Comparison of ENCODE assay signal across 12 cellular contexts in the genomic region with DNA sequence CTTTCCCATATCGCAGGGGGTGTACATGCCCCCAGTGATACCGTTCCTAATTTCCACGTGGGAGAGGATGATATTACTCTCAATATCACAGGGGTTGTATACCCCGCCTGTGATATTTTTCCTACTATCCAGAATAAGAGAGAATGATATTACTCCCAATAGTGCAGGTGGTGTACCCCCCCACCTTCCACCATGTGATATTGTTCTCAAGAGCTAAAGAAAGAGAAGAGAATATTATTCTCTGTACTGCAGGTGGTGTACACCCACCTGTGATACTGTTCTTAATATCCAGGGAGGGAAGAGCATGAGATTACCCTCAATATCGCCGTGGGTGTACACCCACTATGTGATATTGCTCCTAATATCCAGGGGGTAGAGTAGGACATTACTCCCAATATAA. TPM values are rescaled to one million over a fixed set of nuclear protein-coding genes. Genes with fewer than 3 reads are reported as not detected.
"Had no signal": no experiment of that assay in that cellular context is flagged by ENCODE, and none has a peak within 500 bp of the region (broad histone marks: within the 10 kb centered on the region; RNA-seq: fewer than 3 reads in every experiment).

No MANE protein-coding gene starts in this region.

RNA-seq across cellular contexts. Expression of a gene that starts 17.8 kb away (rescaled TPM):
- total RNA-seq: activated CD4-positive, alpha-beta memory T cell treated with anti-CD3 and anti-CD28 coated beads for 36 hours; activated CD8-positive, alpha-beta memory T cell treated with anti-CD3 and anti-CD28 coated beads for 36 hours; activated naive CD8-positive, alpha-beta T cell treated with anti-CD3 and anti-CD28 coated beads, Interleukin-2, amount 10 ng/mL, durations not matched to agents 7 days and 5 days; ascending aorta; bronchial epithelial cell; cardiac muscle cell; chondrocyte; T-cell; T-helper 1 cell treated with Interleukin-12 subunit alpha and Interleukin-12 subunit beta and Interleukin-4 antibody, amounts not matched to agents 30 ng/mL and 1 ng/mL, for 36 hours; T-helper 17 cell; T-helper 2 cell treated with Interferon-gamma antibody and Interleukin-4, amounts not matched to agents 100 ng/mL and 5 ng/mL, for 36 hours; WTC11 had no signal

RNA-seq across cellular contexts. Expression of a gene that starts 51.6 kb away (rescaled TPM):
- total RNA-seq: cardiac muscle cell had no signal
